In genomic region chr10:68827592-68827959, GRCh38 we compare ENCODE assay signal across 1 cellular context.
TF ChIP-seq lines count a peak whose summit lies in the region.

No MANE protein-coding gene starts in this region.

TF ChIP-seq in HepG2, 621 proteins besides CTCF, POLR2A, EP300 and RAD21:
- 0 out of 2 replicates have a peak, but pooled peaks have one; percentile 7 for TF ChIP-seq ARNT2 (CRISPR knock-in tag; IDR thresholded peaks at IDR 0.05; ENCODE audit: low read depth)
TF ChIP-seq in HepG2: peak in this region for 1; not testable (repeated sequence) for 620.
